In genomic region chr9:98248737-98249474, GRCh38 we compare ENCODE assay signal across 8 cellular contexts. TPM values are rescaled to one million over a fixed set of nuclear protein-coding genes. Genes with fewer than 3 reads are reported as not detected.
A peak's percentile ranks its signal among the peaks of the same experiment; 100 is the strongest.
DNase-seq lines count a peak whose midpoint lies in the region; ATAC-seq and TF ChIP-seq lines count a peak whose summit lies in the region.

No MANE protein-coding gene starts in this region.

- H3K4me1 ChIP-seq in GM23338 (ENCODE audit: insufficient read depth) = peaks cover 12% of the 10 kb centered on the region; the same call in 1 of the 2 replicates
- peaks cover 0 to 5% of the 10 kb centered on the region in 2 donors for H3K4me1 ChIP-seq in gastrocnemius medialis

- ATAC-seq in GM23338 (no peak), T-helper 17 cell (peak; percentile 49), gastrocnemius medialis (peak; percentile 33 to 42), GM21717 (IDR thresholded peaks at IDR 0.05; ENCODE audit: unreplicated experiment) (no peak)

- TF ChIP-seq CTCF in GM23338 (conservative IDR thresholded peaks at IDR 0.05; ENCODE audit: low read depth in 2 of 2) = no peak
- no peak for TF ChIP-seq CTCF in gastrocnemius medialis (IDR thresholded peaks at IDR 0.05 in 4 of 5, conservative IDR thresholded peaks at IDR 0.05 in 1 of 5)

- intact Hi-C loops in gastrocnemius medialis (cut with DNase I; ENCODE audit: low total_unique reads) = no loop called here

- H3K9me3 ChIP-seq in T-helper 17 cell (ENCODE audit: control insufficient read depth, low read length, poor library complexity, severe bottlenecking) (no peaks in the 10 kb centered on the region), gastrocnemius medialis (no peaks in the 10 kb centered on the region)

- no peaks in the 10 kb centered on the region for H3K27me3 ChIP-seq in GM23338 (ENCODE audit: insufficient read depth)
- no peaks in the 10 kb centered on the region for H3K27me3 ChIP-seq in gastrocnemius medialis

- no peak overlapping the region for H2AFZ ChIP-seq in GM23338

- H3K27ac ChIP-seq in GM23338 (ENCODE audit: low read depth) = no peak overlapping the region
- H3K27ac ChIP-seq in gastrocnemius medialis = peak overlapping the region; percentile 24 to 62 (median 46)

- H3K4me1 Mint-ChIP-seq in GM23338 = peaks cover 31% of the 10 kb centered on the region
- peaks cover 39% of the 10 kb centered on the region for H3K4me1 Mint-ChIP-seq in T-helper 17 cell

- H3K4me3 ChIP-seq in GM23338 = no peak overlapping the region
- no peak overlapping the region for H3K4me3 ChIP-seq in gastrocnemius medialis

- no peaks in the 10 kb centered on the region; the same call in 1 of the 2 replicates for H3K79me2 ChIP-seq in GM23338 (replicated peaks; ENCODE audit: insufficient read depth)

- no peak for TF ChIP-seq POLR2A in gastrocnemius medialis (IDR thresholded peaks at IDR 0.05)

- H3K36me3 Mint-ChIP-seq in GM23338 (ENCODE audit: low read depth) = no peaks in the 10 kb centered on the region; the same call in 2 of the 3 replicates
- H3K36me3 Mint-ChIP-seq in T-helper 17 cell (ENCODE audit: low read depth) = peaks cover 15% of the 10 kb centered on the region

- no peak overlapping the region for H3K4me3 Mint-ChIP-seq in GM23338
- H3K4me3 Mint-ChIP-seq in T-helper 17 cell = peak overlapping the region; percentile 65

- in situ Hi-C loops in gastrocnemius medialis (cut with MboI; ENCODE audit: low sequenced_read_pairs in 4 of 4) = no loop called here

- H3K4me2 ChIP-seq in GM23338 = no peak overlapping the region

- H3K9me3 Mint-ChIP-seq in GM23338 = no peaks in the 10 kb centered on the region

- no peaks in the 10 kb centered on the region for H3F3A ChIP-seq in GM23338 (replicated peaks; ENCODE audit: low read depth)

- H3K27me3 Mint-ChIP-seq in GM23338 (ENCODE audit: insufficient read depth, low read depth, poor library complexity) (peaks cover 10% of the 10 kb centered on the region), T-helper 17 cell (no peaks in the 10 kb centered on the region)

- H3K27ac Mint-ChIP-seq in GM23338 (0 out of 2 replicates have a peak overlapping the region, but pooled peaks have one; percentile 24), T-helper 17 cell (peak overlapping the region; percentile 90)

- H4K20me1 ChIP-seq in GM23338 (replicated peaks; ENCODE audit: insufficient read depth) = peaks cover 9% of the 10 kb centered on the region; the same call in 1 of the 2 replicates

- H3K36me3 ChIP-seq in GM23338 (ENCODE audit: insufficient read depth) (no peaks in the 10 kb centered on the region), gastrocnemius medialis (no peaks in the 10 kb centered on the region)

- DNase-seq in GM23338 (ENCODE audit: low spot score) (no peak), T-helper 17 cell (no peak), fibroblast of the conjunctiva (ENCODE audit: low read depth) (peak; percentile 61), gastrocnemius medialis (peak; percentile 32 to 47), GOT3 (lab: John Stamatoyannopoulos, UW) (no peak)
- DNase-seq in NK-92 treated with Interleukin-12 subunit alpha and Interleukin-12 subunit beta, amount 100 ng/mL, for 24 hours (lab: John Stamatoyannopoulos, UW) = no peak
- no peak for DNase-seq in activated CD8-positive, alpha-beta memory T cell treated with anti-CD3 and anti-CD28 coated beads for 24 hours

- H3K9me2 ChIP-seq in GM23338 (ENCODE audit: insufficient read depth) = no peaks in the 10 kb centered on the region

TF ChIP-seq in GM23338, 12 proteins besides CTCF, POLR2A, EP300 and RAD21 (continues in another document):
- TF ChIP-seq ZNF114 (CRISPR knock-in tag; IDR thresholded peaks at IDR 0.05) = no peak
- no peak for TF ChIP-seq ETS1 (IDR thresholded peaks at IDR 0.05)
- no peak for TF ChIP-seq STAT1 (IDR thresholded peaks at IDR 0.05; ENCODE audit: unreplicated experiment)
- no peak for TF ChIP-seq ZNF331 (CRISPR knock-in tag; IDR thresholded peaks at IDR 0.05; ENCODE audit: low read depth)
- TF ChIP-seq NANOG (IDR thresholded peaks at IDR 0.05; ENCODE audit: borderline replicate concordance) = no peak
- TF ChIP-seq CREB1 (CRISPR knock-in tag; IDR thresholded peaks at IDR 0.05; ENCODE audit: low read depth) = no peak
- no peak for TF ChIP-seq POLR2AphosphoS5 (IDR thresholded peaks at IDR 0.05; ENCODE audit: low read depth)
- TF ChIP-seq REST (IDR thresholded peaks at IDR 0.05; ENCODE audit: unreplicated experiment) = no peak

RNA-seq across cellular contexts. Expression of gene TBC1D2, which starts 6.5 kb away (rescaled TPM):
- total RNA-seq in GM23338 (2014; rRNA removed; shearing (Covaris generic)) = 6.8 and 7.7 TPM in 2 replicates
- 3.0 and 3.7 TPM in 2 replicates for polyA plus RNA-seq in GM23338 (2016; fragmentation: Nextera tagmentation; extraction: Ambion mirVana)
- total RNA-seq in T-helper 17 cell = 1 to 10 TPM; 7.8 to 8.2 TPM
- total RNA-seq in gastrocnemius medialis = 1 to 10 TPM in 2 of 4 donors, under 1 TPM in 2; 0.66 to 2.9 (median 1.6) TPM

RNA-seq across cellular contexts. Expression of gene CORO2A, which starts 56.5 kb away (rescaled TPM):
- 26.9 and 27.6 TPM in 2 replicates for total RNA-seq in GM23338 (2014; rRNA removed; shearing (Covaris generic))
- 12.9 TPM in 2 replicates for polyA plus RNA-seq in GM23338 (2016; fragmentation: Nextera tagmentation; extraction: Ambion mirVana)
- total RNA-seq in T-helper 17 cell (10 to 100 TPM; 13.9 to 16.6 TPM), gastrocnemius medialis (under 1 TPM; 0.05 to 0.42 (median 0.19) TPM)

Comparison
In these comparisons a context has a peak if more than half of its experiments do, and no peak if none do; other contexts are left out.
1. ATAC-seq: peak in T-helper 17 cell (single experiment) and gastrocnemius medialis (2 of 2); none in GM23338 (single experiment) and GM21717 (single experiment).
2. DNase-seq: peak in fibroblast of the conjunctiva (single experiment) and gastrocnemius medialis (2 of 2); none in GM23338 (single experiment), T-helper 17 cell (0 of 3), GOT3 (single experiment), NK-92 treated with Interleukin-12 subunit alpha and Interleukin-12 subunit beta, amount 100 ng/mL, for 24 hours (single experiment) and activated CD8-positive, alpha-beta memory T cell treated with anti-CD3 and anti-CD28 coated beads for 24 hours (single experiment).
3. RNA of gene CORO2A, which starts 56.5 kb away (total RNA-seq): 26.9 to 27.6 TPM in GM23338 and 13.9 to 16.6 TPM in T-helper 17 cell; 0.05 to 0.42 TPM in gastrocnemius medialis; every median in the first group is over 10 times any median in the second.